ENCODE assay signal across 1 cellular context in genomic region chr1:244448279-244449036, GRCh38.
TF ChIP-seq lines count a peak whose summit lies in the region.

No MANE protein-coding gene starts in this region.

TF ChIP-seq in HepG2, 621 proteins besides CTCF, POLR2A, EP300 and RAD21:
- TF ChIP-seq ISL2 (CRISPR knock-in tag; IDR thresholded peaks at IDR 0.05) (no peak), ZNF552 (CRISPR knock-in tag; IDR thresholded peaks at IDR 0.05; ENCODE audit: borderline replicate concordance) (no peak), MAFF (IDR thresholded peaks at IDR 0.05; ENCODE audit: low read depth, low read length) (0 out of 2 replicates have a peak, but pooled peaks have one; percentile 9), MAFK (conservative IDR thresholded peaks at IDR 0.05 in 1 of 2, IDR thresholded peaks at IDR 0.05 in 1 of 2; ENCODE audit: low read length in 2 of 2) (peak; percentile 23 to 53; a peak in 3 of 4 replicates)
TF ChIP-seq in HepG2: peak in this region for 2.
